Comparison of ENCODE assay signal across 13 cellular contexts in the genomic region with DNA sequence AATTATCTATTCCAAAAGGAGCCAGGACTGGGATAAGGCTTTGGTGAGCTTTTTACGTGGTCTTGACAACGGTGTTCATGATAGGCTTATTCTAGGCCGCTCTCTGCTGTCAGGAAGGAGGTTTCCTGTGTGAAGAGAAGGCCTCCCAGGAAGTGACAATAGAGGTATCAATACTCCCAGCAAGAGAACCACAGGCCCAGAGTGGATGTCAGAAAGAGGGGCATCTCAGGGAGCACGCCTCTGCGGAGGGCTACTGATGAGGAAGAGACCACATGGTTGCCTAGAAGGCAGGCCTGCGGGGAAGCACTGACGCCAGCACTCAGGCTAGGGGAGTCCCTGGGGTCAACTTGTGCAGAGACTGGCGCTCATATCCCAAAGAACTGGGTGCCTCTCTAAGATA.
DNase-seq lines count a peak whose midpoint lies in the region; ATAC-seq and TF ChIP-seq lines count a peak whose summit lies in the region.
"Had no signal": no experiment of that assay in that cellular context is flagged by ENCODE, and none has a peak within 500 bp of the region (broad histone marks: within the 10 kb centered on the region; RNA-seq: fewer than 3 reads in every experiment).

No MANE protein-coding gene starts in this region.

- no peaks in the 10 kb centered on the region for H3K27me3 Mint-ChIP-seq in activated T-cell treated with anti-CD3 and anti-CD28 coated beads, Interleukin-2, amount 50 U/mL, for 24 hours

- ATAC-seq in stimulated activated naive CD8-positive, alpha-beta T cell treated with anti-CD3 and anti-CD28 coated beads, Interleukin-15, Interleukin-2, amounts not matched to agents 100 U/mL and 50 U/mL, for 24 hours: peak; percentile 55
- no peak for ATAC-seq in HG03342 (IDR thresholded peaks at IDR 0.05; ENCODE audit: unreplicated experiment)
- ATAC-seq: body of pancreas, foreskin keratinocyte, K562, mucosa of descending colon had no signal

- peak overlapping the region; percentile 78 for H3K4me3 Mint-ChIP-seq in activated T-cell treated with anti-CD3 and anti-CD28 coated beads, Interleukin-2, amount 50 U/mL, for 24 hours

- H3K9ac ChIP-seq in Loucy (ENCODE audit: low read depth, low read length, poor library complexity, severe bottlenecking): no peak overlapping the region

- H3K9me3 ChIP-seq in Loucy (ENCODE audit: insufficient read depth, low read depth, low read length) (no peaks in the 10 kb centered on the region), A673 (ENCODE audit: low read depth, low read length, poor library complexity, severe bottlenecking) (no peaks in the 10 kb centered on the region)
- H3K9me3 ChIP-seq: body of pancreas, mucosa of descending colon had no signal

- no peak for TF ChIP-seq CTCF in Loucy (conservative IDR thresholded peaks at IDR 0.05; ENCODE audit: low read length)
- no peak for TF ChIP-seq CTCF in A673 (conservative IDR thresholded peaks at IDR 0.05; ENCODE audit: low read depth, low read length)
- no peak for TF ChIP-seq CTCF in GM10248 (IDR thresholded peaks at IDR 0.05; ENCODE audit: control extremely low read depth, extremely low read depth, low read depth, missing control alignments)

- DNase-seq in activated T-cell treated with anti-CD3 and anti-CD28 coated beads, Interleukin-2, amount 50 U/mL, for 24 hours: no peak
- peak; percentile 76 for DNase-seq in stimulated activated naive CD8-positive, alpha-beta T cell treated with anti-CD3 and anti-CD28 coated beads, Interleukin-15, Interleukin-2, amounts not matched to agents 100 U/mL and 50 U/mL, for 24 hours
- DNase-seq in A673 (ENCODE audit: low spot score): no peak
- DNase-seq in hepatic stellate cell (ENCODE audit: low spot score): no peak
- no peak for DNase-seq in GM10248 (ENCODE audit: extremely low spot score)
- DNase-seq: body of pancreas, foreskin keratinocyte, mucosa of descending colon, NCI-H748 treated with DMSO at 0.1 percent for 48 hours had no signal

- no peaks in the 10 kb centered on the region for H3K27me3 ChIP-seq in Loucy (ENCODE audit: insufficient read depth, low read length, poor library complexity, severe bottlenecking)
- H3K27me3 ChIP-seq in layer of hippocampus (ENCODE audit: control insufficient read depth, insufficient read depth, low read length): no peaks in the 10 kb centered on the region
- no peaks in the 10 kb centered on the region for H3K27me3 ChIP-seq in A673 (replicated peaks; ENCODE audit: insufficient read depth, low read depth, low read length, poor library complexity)
- H3K27me3 ChIP-seq: body of pancreas, foreskin keratinocyte had no signal

- H3K27ac ChIP-seq in layer of hippocampus (ENCODE audit: low read depth, low read length): peak overlapping the region; percentile 84
- H3K27ac ChIP-seq in A673 (ENCODE audit: low read depth, low read length, poor library complexity, severe bottlenecking): no peak overlapping the region

- intact Hi-C loops in A673 (cut with micrococcal nuclease; ENCODE audit: unreplicated experiment): no loop called here

- H3K9me3 Mint-ChIP-seq in activated T-cell treated with anti-CD3 and anti-CD28 coated beads, Interleukin-2, amount 50 U/mL, for 24 hours: no peaks in the 10 kb centered on the region

- peaks cover 22% of the 10 kb centered on the region for H3F3A ChIP-seq in Loucy (ENCODE audit: low read depth)

- H2AFZ ChIP-seq in Loucy (ENCODE audit: low read length): no peak overlapping the region

- peak overlapping the region; percentile 97 for H3K27ac Mint-ChIP-seq in activated T-cell treated with anti-CD3 and anti-CD28 coated beads, Interleukin-2, amount 50 U/mL, for 24 hours

- peaks cover 6% of the 10 kb centered on the region; the same call in 1 of the 2 replicates for H3K36me3 ChIP-seq in Loucy (ENCODE audit: insufficient read depth, low read length)
- H3K36me3 ChIP-seq in A673 (ENCODE audit: insufficient read depth, low read length, poor library complexity, severe bottlenecking): no peaks in the 10 kb centered on the region

- BruUV-seq in A673 (replicated peaks; lab: Mats Ljungman, UMichigan): no TSS peak

- no peaks in the 10 kb centered on the region for H3K9me2 ChIP-seq in Loucy (replicated peaks; ENCODE audit: low read depth, low read length)

- peaks cover 26% of the 10 kb centered on the region for H3K36me3 Mint-ChIP-seq in activated T-cell treated with anti-CD3 and anti-CD28 coated beads, Interleukin-2, amount 50 U/mL, for 24 hours (ENCODE audit: low read depth)

- CTCF ChIA-PET in A673 (lab: Charles Lee) (interaction anchor here (0.6 kb wide), 1 partner anchor 22 kb away, joined by 4 read pairs; no protein-coding TSS in a partner anchor), GM10248 (lab: Yijun Ruan, JAX) (interaction anchor here (1.3 to 2.3 kb wide), 4 partner anchors 14 to 45 kb away, joined by 4 to 7 read pairs (median 5); no protein-coding TSS in a partner anchor)

- H3K4me3 ChIP-seq in Loucy (ENCODE audit: low read length, poor library complexity, severe bottlenecking) (no peak overlapping the region), A673 (ENCODE audit: low read depth, low read length, poor library complexity, severe bottlenecking) (no peak overlapping the region)
- H3K4me3 ChIP-seq: body of pancreas, K562, mucosa of descending colon had no signal

- H3K4me1 Mint-ChIP-seq in activated T-cell treated with anti-CD3 and anti-CD28 coated beads, Interleukin-2, amount 50 U/mL, for 24 hours (ENCODE audit: low read depth): peaks cover 97% of the 10 kb centered on the region

- H3K4me1 ChIP-seq in Loucy (ENCODE audit: insufficient read depth, low read length, poor library complexity, severe bottlenecking) (peaks cover 58% of the 10 kb centered on the region), A673 (ENCODE audit: insufficient read depth, low read length, poor library complexity, severe bottlenecking) (peaks cover 26% of the 10 kb centered on the region)

- H3K79me2 ChIP-seq in Loucy (ENCODE audit: insufficient read depth, low read length): peaks cover 89% of the 10 kb centered on the region

- H4K20me1 ChIP-seq in Loucy (ENCODE audit: insufficient read depth, low read length, poor library complexity, severe bottlenecking): no peaks in the 10 kb centered on the region

- POLR2A ChIA-PET in A673 (lab: Charles Lee; ENCODE audit: low non-redundant PET): no interaction called here
- POLR2A ChIA-PET in GM10248 (lab: Yijun Ruan, JAX): no interaction called here

- peak overlapping the region; percentile 99 for H3K4me2 ChIP-seq in Loucy (ENCODE audit: low read depth, low read length, poor library complexity, severe bottlenecking)
